13 cellular contexts compared by ENCODE assay signal in genomic region chr4:16858275-16858752, GRCh38. TPM values are rescaled to one million over a fixed set of nuclear protein-coding genes. Genes with fewer than 3 reads are reported as not detected.
DNase-seq lines count a peak whose midpoint lies in the region; ATAC-seq and TF ChIP-seq lines count a peak whose summit lies in the region.
"Had no signal": no experiment of that assay in that cellular context is flagged by ENCODE, and none has a peak within 500 bp of the region (broad histone marks: within the 10 kb centered on the region; RNA-seq: fewer than 3 reads in every experiment).

No MANE protein-coding gene starts in this region.

- no peak overlapping the region for H3K27ac Mint-ChIP-seq in naive thymus-derived CD4-positive, alpha-beta T cell
- H3K27ac Mint-ChIP-seq in naive thymus-derived CD8-positive, alpha-beta T cell = no peak overlapping the region
- H3K27ac Mint-ChIP-seq: progenitor cell of endocrine pancreas had no signal

- intact Hi-C loops in naive thymus-derived CD4-positive, alpha-beta T cell (cut with micrococcal nuclease) = no loop called here
- intact Hi-C loops in stomach (cut with DNase I; ENCODE audit: low total_unique reads) = no loop called here

- H3K27me3 Mint-ChIP-seq in naive thymus-derived CD4-positive, alpha-beta T cell = peaks cover 0 to 6% (median 5%) of the 10 kb centered on the region in 5 donors
- H3K27me3 Mint-ChIP-seq in naive thymus-derived CD8-positive, alpha-beta T cell = peaks cover 2 to 12% (median 5%) of the 10 kb centered on the region in 5 donors

- WGBS in stomach, 5 donors = 21 to 40% (median 34%) methylated on average over 9 of the region's 9 CpGs

- H3K4me1 ChIP-seq in SJSA1 (replicated peaks) (peaks cover 39% of the 10 kb centered on the region), stomach (peaks cover 0 to 8% (median 3%) of the 10 kb centered on the region in 4 donors)
- no peaks in the 10 kb centered on the region for H3K4me1 ChIP-seq in naive thymus-derived CD4-positive, alpha-beta T cell (ENCODE audit: control insufficient read depth in 2 of 2, insufficient read depth in 2 of 2, low read length in 2 of 2)

- CTCF ChIA-PET in AG04450 (lab: Charles Lee) = interaction anchor here (1.6 kb wide), 1 partner anchor 466 kb away, joined by 11 read pairs; no protein-coding TSS in a partner anchor
- CTCF ChIA-PET in naive thymus-derived CD4-positive, alpha-beta T cell (lab: Charles Lee) = no interaction called here

- no peak overlapping the region for H3K4me3 Mint-ChIP-seq in naive thymus-derived CD4-positive, alpha-beta T cell
- no peak overlapping the region for H3K4me3 Mint-ChIP-seq in naive thymus-derived CD8-positive, alpha-beta T cell

- H3K36me3 ChIP-seq in SJSA1 (no peaks in the 10 kb centered on the region), stomach (no peaks in the 10 kb centered on the region)
- H3K36me3 ChIP-seq in naive thymus-derived CD4-positive, alpha-beta T cell (ENCODE audit: control insufficient read depth in 2 of 3, insufficient read depth in 3 of 3, low read length in 3 of 3) = no peaks in the 10 kb centered on the region

- peaks cover 0 to 4% (median 0%) of the 10 kb centered on the region in 5 donors for H3K36me3 Mint-ChIP-seq in naive thymus-derived CD4-positive, alpha-beta T cell
- no peaks in the 10 kb centered on the region for H3K36me3 Mint-ChIP-seq in naive thymus-derived CD8-positive, alpha-beta T cell

- ATAC-seq in naive thymus-derived CD4-positive, alpha-beta T cell = no peak
- ATAC-seq in naive thymus-derived CD8-positive, alpha-beta T cell = no peak
- ATAC-seq: left colon, Panc1 had no signal

- H3K27ac ChIP-seq in AG04450 (ENCODE audit: low read depth, low read length) = peak overlapping the region; percentile 80
- peak overlapping the region; percentile 36 for H3K27ac ChIP-seq in SJSA1
- H3K27ac ChIP-seq in naive thymus-derived CD4-positive, alpha-beta T cell (ENCODE audit: low read depth, low read length) = no peak overlapping the region
- peak overlapping the region in 2 of 5 donors; percentile 14 to 48 for H3K27ac ChIP-seq in stomach
- H3K27ac ChIP-seq: epithelial cell of prostate had no signal

- POLR2A ChIA-PET in AG04450 (lab: Yijun Ruan, JAX) = interaction anchor here (0.6 kb wide), 2 partner anchors 14 to 57 kb away, joined by 3 to 9 read pairs; no protein-coding TSS in a partner anchor
- POLR2A ChIA-PET in naive thymus-derived CD4-positive, alpha-beta T cell (lab: Charles Lee) = no interaction called here
- POLR2A ChIA-PET in naive thymus-derived CD8-positive, alpha-beta T cell (lab: Charles Lee) = no interaction called here

- TF ChIP-seq CTCF in AG04450 (IDR thresholded peaks at IDR 0.05; ENCODE audit: low read depth, low read length) (no peak), fibroblast of villous mesenchyme (IDR thresholded peaks at IDR 0.05; ENCODE audit: insufficient read depth, low read depth, low read length) (no peak), stomach (IDR thresholded peaks at IDR 0.05) (no peak)

- TF ChIP-seq POLR2A in stomach (IDR thresholded peaks at IDR 0.05) = no peak

- no peaks in the 10 kb centered on the region for H3K4me1 Mint-ChIP-seq in naive thymus-derived CD4-positive, alpha-beta T cell
- H3K4me1 Mint-ChIP-seq in naive thymus-derived CD8-positive, alpha-beta T cell = no peaks in the 10 kb centered on the region

- no peak for TF ChIP-seq EP300 in stomach (IDR thresholded peaks at IDR 0.05)

- peaks cover 0 to 3% (median 0%) of the 10 kb centered on the region in 11 donors for H3K9me3 Mint-ChIP-seq in naive thymus-derived CD4-positive, alpha-beta T cell
- peaks cover 0 to 2% (median 0%) of the 10 kb centered on the region in 9 donors for H3K9me3 Mint-ChIP-seq in naive thymus-derived CD8-positive, alpha-beta T cell

- no peaks in the 10 kb centered on the region for H3K9me3 ChIP-seq in AG04450 (ENCODE audit: control insufficient read depth, insufficient read depth, low read length)
- no peaks in the 10 kb centered on the region for H3K9me3 ChIP-seq in SJSA1 (replicated peaks)
- no peaks in the 10 kb centered on the region for H3K9me3 ChIP-seq in naive thymus-derived CD4-positive, alpha-beta T cell (ENCODE audit: control insufficient read depth in 2 of 3, low read length in 3 of 3)
- H3K9me3 ChIP-seq in stomach = no peaks in the 10 kb centered on the region

- DNase-seq in AG04450 (ENCODE audit: low read depth, low spot score) = peak; percentile 79
- peak; percentile 87 to 92 for DNase-seq in SJSA1 (ENCODE audit: low read depth in 1 of 2, low spot score in 2 of 2)
- DNase-seq in fibroblast of villous mesenchyme (ENCODE audit: low read depth) = peak; percentile 42
- peak; percentile 94 to 97 for DNase-seq in lung microvascular endothelial cell (ENCODE audit: low read depth in 2 of 2)
- no peak for DNase-seq in naive thymus-derived CD4-positive, alpha-beta T cell
- no peak for DNase-seq in naive thymus-derived CD8-positive, alpha-beta T cell
- DNase-seq in stomach = no peak
- DNase-seq in stimulated activated CD4-positive, alpha-beta T cell treated with anti-CD3 and anti-CD28 coated beads, Interleukin-2, amount 100 ng/mL, for 24 hours = no peak
- DNase-seq: left colon, substantia nigra had no signal

- no peak overlapping the region for H3K4me3 ChIP-seq in AG04450 (ENCODE audit: low read depth, low read length)
- H3K4me3 ChIP-seq in SJSA1 = no peak overlapping the region
- H3K4me3 ChIP-seq in fibroblast of villous mesenchyme (ENCODE audit: low read depth, low read length) = no peak overlapping the region
- H3K4me3 ChIP-seq in naive thymus-derived CD4-positive, alpha-beta T cell (ENCODE audit: low read length) = no peak overlapping the region
- H3K4me3 ChIP-seq in stomach = no peak overlapping the region

- H3K27me3 ChIP-seq in AG04450 (ENCODE audit: control insufficient read depth, insufficient read depth, low read length) (no peaks in the 10 kb centered on the region), SJSA1 (replicated peaks) (no peaks in the 10 kb centered on the region), stomach (no peaks in the 10 kb centered on the region)
- H3K27me3 ChIP-seq in naive thymus-derived CD4-positive, alpha-beta T cell (ENCODE audit: control insufficient read depth in 2 of 2, insufficient read depth in 2 of 2, low read length in 2 of 2) = no peaks in the 10 kb centered on the region

RNA-seq across cellular contexts. Expression of gene LDB2, which starts 40.1 kb away (rescaled TPM):
- 180 and 202 TPM in 2 replicates for polyA plus RNA-seq in AG04450 (2011; rRNA removed)
- polyA minus RNA-seq in AG04450 (2011; rRNA and poly(A)+ RNA removed) = 516 and 556 TPM in 2 replicates
- total RNA-seq in SJSA1 (2014; rRNA removed; shearing (Covaris generic)) = 8.0 and 16.5 TPM in 2 replicates
- total RNA-seq in fibroblast of villous mesenchyme = 19.9 and 24.2 TPM in 2 replicates
- 346 and 363 TPM in 2 replicates for total RNA-seq in lung microvascular endothelial cell
- total RNA-seq in naive thymus-derived CD4-positive, alpha-beta T cell = 1 to 10 TPM in 1 of 5 experiments, under 1 TPM in 1, not detected in 3; 0.29 to 1.5 TPM
- polyA plus RNA-seq in naive thymus-derived CD4-positive, alpha-beta T cell = not detected
- total RNA-seq in naive thymus-derived CD8-positive, alpha-beta T cell = not detected
- under 1 TPM in 1 of 3 donors, not detected in 2; 0.38 TPM for polyA plus RNA-seq in naive thymus-derived CD8-positive, alpha-beta T cell
- total RNA-seq in stomach = 10 to 100 TPM in 4 of 5 donors, 1 to 10 TPM in 1; 6.2 to 63.3 (median 15.6) TPM
- polyA plus RNA-seq in stomach = 10 to 100 TPM in 1 of 3 donors, 1 to 10 TPM in 2; 6.9 to 14.7 (median 7.5) TPM
- total RNA-seq: progenitor cell of endocrine pancreas had no signal

Comparison
In these comparisons a context has a peak if more than half of its experiments do, and no peak if none do; other contexts are left out.
1. DNase-seq: peak in AG04450 (single experiment), SJSA1 (2 of 2), fibroblast of villous mesenchyme (single experiment) and lung microvascular endothelial cell (2 of 2); none in naive thymus-derived CD4-positive, alpha-beta T cell (0 of 9), naive thymus-derived CD8-positive, alpha-beta T cell (0 of 10), stomach (single experiment) and stimulated activated CD4-positive, alpha-beta T cell treated with anti-CD3 and anti-CD28 coated beads, Interleukin-2, amount 100 ng/mL, for 24 hours (0 of 2).